15 cellular contexts compared by ENCODE assay signal in the genomic region with DNA sequence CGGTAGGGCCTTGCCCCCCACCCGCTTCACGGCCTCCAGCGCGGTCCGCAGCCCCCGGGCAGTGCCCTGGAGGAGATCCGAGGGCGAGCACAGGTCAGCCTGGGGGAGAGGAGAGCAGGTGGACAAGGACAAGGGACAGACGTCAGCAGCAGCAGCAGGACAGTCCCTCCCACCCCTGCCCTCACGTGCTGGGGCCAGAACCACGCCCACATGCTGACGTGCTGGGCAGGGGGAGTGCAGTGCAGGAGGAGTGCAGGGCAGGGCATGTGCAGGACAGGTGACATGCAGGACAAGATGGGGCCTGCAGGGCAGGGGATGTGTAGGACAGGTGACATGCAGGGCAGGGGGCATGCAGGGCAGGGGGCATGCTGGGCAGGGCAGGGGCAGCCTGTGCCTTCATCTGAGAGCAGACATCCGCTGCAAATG. TPM values are rescaled to one million over a fixed set of nuclear protein-coding genes. Genes with fewer than 3 reads are reported as not detected.
A peak's percentile ranks its signal among the peaks of the same experiment; 100 is the strongest.
DNase-seq lines count a peak whose midpoint lies in the region; ATAC-seq and TF ChIP-seq lines count a peak whose summit lies in the region.
"Had no signal": no experiment of that assay in that cellular context is flagged by ENCODE, and none has a peak within 500 bp of the region (broad histone marks: within the 10 kb centered on the region; RNA-seq: fewer than 3 reads in every experiment).

No MANE protein-coding gene starts in this region.

- H3K4me3 ChIP-seq in lower leg skin (ENCODE audit: low read depth, poor library complexity, severe bottlenecking): no peak overlapping the region
- H3K4me3 ChIP-seq in coronary artery: no peak overlapping the region
- H3K4me3 ChIP-seq: HAP-1, SJCRH30 had no signal

- peak; percentile 50 for DNase-seq in ELF-1 (ENCODE audit: low read depth, low spot score)
- no peak for DNase-seq in RWPE1 (ENCODE audit: low spot score)
- peak; percentile 65 for DNase-seq in left kidney (ENCODE audit: low read depth, low spot score)
- peak; percentile 66 for DNase-seq in posterior vena cava (ENCODE audit: low spot score)
- DNase-seq in lower leg skin (ENCODE audit: low spot score in 2 of 2): no peak
- no peak for DNase-seq in coronary artery (ENCODE audit: low spot score)
- DNase-seq: CD4-positive, alpha-beta T cell; KBM-7; NCI-H1092; NCI-H187; SJCRH30 had no signal

- peak overlapping the region; percentile 20; the same call in 1 of the 2 replicates for H3K27ac ChIP-seq in RWPE1
- H3K27ac ChIP-seq in coronary artery: no peak overlapping the region
- H3K27ac ChIP-seq: SJCRH30 had no signal

- CTCF ChIA-PET in RWPE1 (lab: Yijun Ruan, JAX): interaction anchor here (1.0 kb wide), 1 partner anchor 11 kb away, joined by 3 read pairs; no protein-coding TSS in a partner anchor

- intact Hi-C loops in posterior vena cava (cut with DNase I): no loop called here
- intact Hi-C loops in lower leg skin (cut with DNase I; ENCODE audit: low total_unique reads): no loop called here

- TF ChIP-seq POLR2A in lower leg skin (IDR thresholded peaks at IDR 0.05): no peak

- no peak for TF ChIP-seq CTCF in RWPE1 (conservative IDR thresholded peaks at IDR 0.05; ENCODE audit: low read depth)
- TF ChIP-seq CTCF in lower leg skin (IDR thresholded peaks at IDR 0.05): no peak
- no peak for TF ChIP-seq CTCF in coronary artery (IDR thresholded peaks at IDR 0.05)

- ATAC-seq in HG02973 (IDR thresholded peaks at IDR 0.05; ENCODE audit: unreplicated experiment) (no peak), HG03521 (IDR thresholded peaks at IDR 0.05; ENCODE audit: unreplicated experiment) (no peak)

- POLR2A ChIA-PET in RWPE1 (lab: Yijun Ruan, JAX; ENCODE audit: low non-redundant PET): no interaction called here

- WGBS in lower leg skin, 2 donors: 81 to 85% methylated on average over 14 of the region's 14 CpGs

RNA-seq across cellular contexts. Expression of a gene that starts 1.5 kb away (rescaled TPM):
- 1 to 10 TPM; 2.8 to 5.0 TPM for total RNA-seq in posterior vena cava
- total RNA-seq in lower leg skin: 1 to 10 TPM in 2 of 4 donors, not detected in 2; 1.3 to 1.7 TPM
- total RNA-seq: RPMI7951 had no signal

RNA-seq across cellular contexts. Expression of a gene that starts 10.7 kb away (rescaled TPM):
- total RNA-seq in posterior vena cava (10 to 100 TPM; 28.5 to 30.7 TPM), lower leg skin (10 to 100 TPM; 42.0 to 82.2 (median 63.7) TPM)

RNA-seq across cellular contexts. Expression of a gene that starts 10.9 kb away (rescaled TPM):
- total RNA-seq in posterior vena cava (under 1 TPM; 0.14 to 0.51 TPM), lower leg skin (1 to 10 TPM in 2 of 4 donors, under 1 TPM in 2; 0.15 to 4.3 (median 0.99) TPM)
- total RNA-seq: SJCRH30 had no signal

RNA-seq across cellular contexts. Expression of a gene that starts 26.9 kb away (rescaled TPM):
- total RNA-seq in posterior vena cava (100 to 1,000 TPM in 1 of 2 donors, 10 to 100 TPM in 1; 79.5 to 230 TPM), lower leg skin (10 to 100 TPM in 1 of 4 donors, 1 to 10 TPM in 3; 4.9 to 47.6 (median 7.3) TPM)

RNA-seq across cellular contexts. Expression of a gene that starts 36.2 kb away (rescaled TPM):
- total RNA-seq in posterior vena cava: 10 to 100 TPM; 18.8 to 20.4 TPM
- total RNA-seq in lower leg skin: 10 to 100 TPM; 47.1 to 62.7 (median 58.6) TPM

Comparison
In these comparisons a context has a peak if more than half of its experiments do, and no peak if none do; other contexts are left out.
1. DNase-seq: peak in ELF-1 (single experiment), left kidney (single experiment) and posterior vena cava (single experiment); none in RWPE1 (single experiment), lower leg skin (0 of 2) and coronary artery (single experiment).